Comparison of ENCODE assay signal across 23 cellular contexts in genomic region chr9:134504106-134504385, GRCh38.
"Had no signal": no experiment of that assay in that cellular context is flagged by ENCODE, and none has a peak within 500 bp of the region (broad histone marks: within the 10 kb centered on the region; RNA-seq: fewer than 3 reads in every experiment).

No MANE protein-coding gene starts in this region.

- H3K9me3 Mint-ChIP-seq: memory B cell; naive thymus-derived CD8-positive, alpha-beta T cell; neural crest cell; stimulated activated memory B cell treated with anti-CD40 and anti-IgM and Interleukin-4, amounts not matched to agents 10 μg/mL and 1 μg/mL and 100 μg/mL, for 72 hours had no signal

- H3K27ac ChIP-seq: dorsolateral prefrontal cortex, epithelial cell of prostate, gastrocnemius medialis, pancreas, spleen, testis, tibial artery, upper lobe of left lung, uterus had no signal

- H3K9me3 ChIP-seq: gastrocnemius medialis, pancreas, spleen, testis, tibial artery, upper lobe of left lung, uterus had no signal

- H3K36me3 Mint-ChIP-seq: memory B cell; naive thymus-derived CD8-positive, alpha-beta T cell; stimulated activated memory B cell treated with anti-CD40 and anti-IgM and Interleukin-4, amounts not matched to agents 10 μg/mL and 1 μg/mL and 100 μg/mL, for 72 hours had no signal

- ATAC-seq: esophagus mucosa; gastrocnemius medialis; naive thymus-derived CD8-positive, alpha-beta T cell; pancreas; sciatic nerve; stimulated activated memory B cell treated with anti-CD40 and anti-IgM and Interleukin-4, amounts not matched to agents 10 μg/mL and 1 μg/mL and 100 μg/mL, for 72 hours; stimulated activated naive CD8-positive, alpha-beta T cell treated with anti-CD3 and anti-CD28 coated beads, Interleukin-15, Interleukin-2, amounts not matched to agents 100 U/mL and 50 U/mL, for 24 hours had no signal

- H3K4me1 Mint-ChIP-seq: naive thymus-derived CD8-positive, alpha-beta T cell; neural crest cell had no signal

- DNase-seq: central memory CD4-positive, alpha-beta T cell; effector CD4-positive, alpha-beta T cell; foreskin fibroblast; gastrocnemius medialis; spleen; stimulated activated CD4-positive, alpha-beta T cell treated with anti-CD3 and anti-CD28 coated beads, Interleukin-4, amount 100 ng/mL, for 4 hours; stimulated activated naive CD8-positive, alpha-beta T cell treated with anti-CD3 and anti-CD28 coated beads, Interleukin-15, Interleukin-2, amounts not matched to agents 100 U/mL and 50 U/mL, for 24 hours; substantia nigra; testis; upper lobe of left lung; uterus had no signal

- H3K36me3 ChIP-seq: gastrocnemius medialis, pancreas, spleen, tibial artery, upper lobe of left lung, uterus had no signal

- H3K4me3 ChIP-seq: dorsolateral prefrontal cortex, gastrocnemius medialis, lung, pancreas, spleen, testis, tibial artery, upper lobe of left lung, uterus had no signal

- H3K27me3 ChIP-seq: testis had no signal

- H3K4me3 Mint-ChIP-seq: memory B cell; naive thymus-derived CD8-positive, alpha-beta T cell; neural crest cell; stimulated activated memory B cell treated with anti-CD40 and anti-IgM and Interleukin-4, amounts not matched to agents 10 μg/mL and 1 μg/mL and 100 μg/mL, for 72 hours had no signal

- H3K27me3 Mint-ChIP-seq: progenitor cell of endocrine pancreas had no signal

- H3K4me1 ChIP-seq: gastrocnemius medialis, pancreas, testis, tibial artery had no signal

- H3K27ac Mint-ChIP-seq: memory B cell; naive thymus-derived CD8-positive, alpha-beta T cell; progenitor cell of endocrine pancreas; stimulated activated memory B cell treated with anti-CD40 and anti-IgM and Interleukin-4, amounts not matched to agents 10 μg/mL and 1 μg/mL and 100 μg/mL, for 72 hours had no signal
